1 cellular context compared by ENCODE assay signal in the genomic region with DNA sequence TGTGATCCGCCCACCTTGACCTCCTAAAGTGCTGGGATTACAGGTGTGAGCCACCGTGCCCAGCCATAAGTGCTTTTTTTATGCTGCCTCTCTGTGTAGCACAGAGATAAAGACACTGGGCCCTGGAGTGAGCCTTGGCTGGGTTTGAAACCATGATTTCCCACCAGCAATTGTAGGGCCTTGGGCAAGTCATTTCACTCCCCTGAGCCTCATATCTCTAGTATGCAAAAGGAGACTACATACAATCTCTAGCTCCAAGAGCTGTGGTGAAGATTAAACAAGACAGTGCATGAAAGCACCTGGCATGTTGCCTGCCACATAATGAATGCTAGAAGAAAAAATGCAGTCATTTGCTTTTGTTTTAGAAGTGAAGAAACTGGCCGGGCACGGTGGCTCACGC.
A peak's percentile ranks its signal among the peaks of the same experiment; 100 is the strongest.
TF ChIP-seq lines count a peak whose summit lies in the region.

No MANE protein-coding gene starts in this region.

TF ChIP-seq in K562, 482 proteins besides CTCF, POLR2A, EP300 and RAD21 (continued from another document and continues in another):
- TF ChIP-seq, protein P1, sequence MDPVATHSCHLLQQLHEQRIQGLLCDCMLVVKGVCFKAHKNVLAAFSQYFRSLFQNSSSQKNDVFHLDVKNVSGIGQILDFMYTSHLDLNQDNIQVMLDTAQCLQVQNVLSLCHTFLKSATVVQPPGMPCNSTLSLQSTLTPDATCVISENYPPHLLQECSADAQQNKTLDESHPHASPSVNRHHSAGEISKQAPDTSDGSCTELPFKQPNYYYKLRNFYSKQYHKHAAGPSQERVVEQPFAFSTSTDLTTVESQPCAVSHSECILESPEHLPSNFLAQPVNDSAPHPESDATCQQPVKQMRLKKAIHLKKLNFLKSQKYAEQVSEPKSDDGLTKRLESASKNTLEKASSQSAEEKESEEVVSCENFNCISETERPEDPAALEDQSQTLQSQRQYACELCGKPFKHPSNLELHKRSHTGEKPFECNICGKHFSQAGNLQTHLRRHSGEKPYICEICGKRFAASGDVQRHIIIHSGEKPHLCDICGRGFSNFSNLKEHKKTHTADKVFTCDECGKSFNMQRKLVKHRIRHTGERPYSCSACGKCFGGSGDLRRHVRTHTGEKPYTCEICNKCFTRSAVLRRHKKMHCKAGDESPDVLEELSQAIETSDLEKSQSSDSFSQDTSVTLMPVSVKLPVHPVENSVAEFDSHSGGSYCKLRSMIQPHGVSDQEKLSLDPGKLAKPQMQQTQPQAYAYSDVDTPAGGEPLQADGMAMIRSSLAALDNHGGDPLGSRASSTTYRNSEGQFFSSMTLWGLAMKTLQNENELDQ (CRISPR knock-in tag; IDR thresholded peaks at IDR 0.05; ENCODE audit: borderline replicate concordance) = no peak
- TF ChIP-seq NR2F6 (CRISPR knock-in tag; IDR thresholded peaks at IDR 0.05) (no peak), NFIX (CRISPR knock-in tag; IDR thresholded peaks at IDR 0.05; ENCODE audit: low read depth) (no peak), ARID3B (CRISPR knock-in tag; IDR thresholded peaks at IDR 0.05; ENCODE audit: borderline replicate concordance) (no peak), TRIM28 (IDR thresholded peaks at IDR 0.05) (no peak), PHB2 (IDR thresholded peaks at IDR 0.05; ENCODE audit: low read depth) (no peak), KLF10 (CRISPR knock-in tag; IDR thresholded peaks at IDR 0.05) (no peak), SMARCC2 (IDR thresholded peaks at IDR 0.05; ENCODE audit: low read depth) (no peak), SUPT5H (IDR thresholded peaks at IDR 0.05) (no peak), ZNF551 (CRISPR knock-in tag; IDR thresholded peaks at IDR 0.05) (no peak), TAL1 (IDR thresholded peaks at IDR 0.05) (peak; percentile 59; the same call in 1 of the 2 replicates), SETDB1 (IDR thresholded peaks at IDR 0.05; ENCODE audit: low read length) (no peak), ZNF707 (CRISPR knock-in tag; conservative IDR thresholded peaks at IDR 0.05) (no peak), CBFA2T2 (conservative IDR thresholded peaks at IDR 0.05) (peak; percentile 75), TCF3 (CRISPR knock-in tag; IDR thresholded peaks at IDR 0.05) (peak; percentile 24; the same call in 1 of the 2 replicates), ZFP1 (CRISPR knock-in tag; IDR thresholded peaks at IDR 0.05) (no peak), CBX5 (IDR thresholded peaks at IDR 0.05; ENCODE audit: borderline replicate concordance, low read depth) (no peak), JUNB (CRISPR knock-in tag; conservative IDR thresholded peaks at IDR 0.05) (no peak), YY1 (IDR thresholded peaks at IDR 0.05; ENCODE audit: borderline replicate concordance in 1 of 3, control insufficient read depth in 1 of 3, extremely low read depth in 1 of 3, insufficient read depth in 3 of 3, insufficient read length in 1 of 3, insufficient replicate concordance in 2 of 3, low read depth in 1 of 3, low read length in 2 of 3) (no peak), ZKSCAN8 (CRISPR knock-in tag; IDR thresholded peaks at IDR 0.05) (no peak), SP1 (CRISPR knock-in tag; IDR thresholded peaks at IDR 0.05) (no peak), NFIC (IDR thresholded peaks at IDR 0.05) (peak; percentile 62), ZNF699 (CRISPR knock-in tag; IDR thresholded peaks at IDR 0.05; ENCODE audit: insufficient replicate concordance) (no peak), TCF7L2 (IDR thresholded peaks at IDR 0.05; ENCODE audit: low read depth, low read length) (no peak), SNRNP70 (optimal IDR thresholded peaks at IDR 0.05; ENCODE audit: low read depth, low read length) (no peak), ZNF766 (CRISPR knock-in tag; conservative IDR thresholded peaks at IDR 0.05) (no peak), CEBPZ (IDR thresholded peaks at IDR 0.05; ENCODE audit: borderline replicate concordance, low read depth, low read length) (no peak), TRIM24 (IDR thresholded peaks at IDR 0.05) (0 out of 4 replicates have a peak, but pooled peaks of 1 of the 2 experiments have one; percentile 10), NR2C2 (CRISPR knock-in tag; IDR thresholded peaks at IDR 0.05) (no peak), NR2C2 (tag; IDR thresholded peaks at IDR 0.05) (no peak), MIER1 (IDR thresholded peaks at IDR 0.05; ENCODE audit: low read depth) (no peak), CSDE1 (IDR thresholded peaks at IDR 0.05) (no peak), SP2 (IDR thresholded peaks at IDR 0.05; ENCODE audit: extremely low read depth, low read depth, low read length, poor library complexity, severe bottlenecking) (no peak), MXD1 (CRISPR knock-in tag; IDR thresholded peaks at IDR 0.05; ENCODE audit: borderline replicate concordance, poor library complexity, severe bottlenecking) (no peak)
- TF ChIP-seq, protein P2, sequence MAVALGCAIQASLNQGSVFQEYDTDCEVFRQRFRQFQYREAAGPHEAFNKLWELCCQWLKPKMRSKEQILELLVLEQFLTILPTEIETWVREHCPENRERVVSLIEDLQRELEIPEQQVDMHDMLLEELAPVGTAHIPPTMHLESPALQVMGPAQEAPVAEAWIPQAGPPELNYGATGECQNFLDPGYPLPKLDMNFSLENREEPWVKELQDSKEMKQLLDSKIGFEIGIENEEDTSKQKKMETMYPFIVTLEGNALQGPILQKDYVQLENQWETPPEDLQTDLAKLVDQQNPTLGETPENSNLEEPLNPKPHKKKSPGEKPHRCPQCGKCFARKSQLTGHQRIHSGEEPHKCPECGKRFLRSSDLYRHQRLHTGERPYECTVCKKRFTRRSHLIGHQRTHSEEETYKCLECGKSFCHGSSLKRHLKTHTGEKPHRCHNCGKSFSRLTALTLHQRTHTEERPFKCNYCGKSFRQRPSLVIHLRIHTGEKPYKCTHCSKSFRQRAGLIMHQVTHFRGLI (CRISPR knock-in tag; IDR thresholded peaks at IDR 0.05) = no peak
- TF ChIP-seq, protein P3, sequence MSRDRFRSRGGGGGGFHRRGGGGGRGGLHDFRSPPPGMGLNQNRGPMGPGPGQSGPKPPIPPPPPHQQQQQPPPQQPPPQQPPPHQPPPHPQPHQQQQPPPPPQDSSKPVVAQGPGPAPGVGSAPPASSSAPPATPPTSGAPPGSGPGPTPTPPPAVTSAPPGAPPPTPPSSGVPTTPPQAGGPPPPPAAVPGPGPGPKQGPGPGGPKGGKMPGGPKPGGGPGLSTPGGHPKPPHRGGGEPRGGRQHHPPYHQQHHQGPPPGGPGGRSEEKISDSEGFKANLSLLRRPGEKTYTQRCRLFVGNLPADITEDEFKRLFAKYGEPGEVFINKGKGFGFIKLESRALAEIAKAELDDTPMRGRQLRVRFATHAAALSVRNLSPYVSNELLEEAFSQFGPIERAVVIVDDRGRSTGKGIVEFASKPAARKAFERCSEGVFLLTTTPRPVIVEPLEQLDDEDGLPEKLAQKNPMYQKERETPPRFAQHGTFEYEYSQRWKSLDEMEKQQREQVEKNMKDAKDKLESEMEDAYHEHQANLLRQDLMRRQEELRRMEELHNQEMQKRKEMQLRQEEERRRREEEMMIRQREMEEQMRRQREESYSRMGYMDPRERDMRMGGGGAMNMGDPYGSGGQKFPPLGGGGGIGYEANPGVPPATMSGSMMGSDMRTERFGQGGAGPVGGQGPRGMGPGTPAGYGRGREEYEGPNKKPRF (IDR thresholded peaks at IDR 0.05; ENCODE audit: low read depth, low read length) = no peak
- TF ChIP-seq, protein P4, sequence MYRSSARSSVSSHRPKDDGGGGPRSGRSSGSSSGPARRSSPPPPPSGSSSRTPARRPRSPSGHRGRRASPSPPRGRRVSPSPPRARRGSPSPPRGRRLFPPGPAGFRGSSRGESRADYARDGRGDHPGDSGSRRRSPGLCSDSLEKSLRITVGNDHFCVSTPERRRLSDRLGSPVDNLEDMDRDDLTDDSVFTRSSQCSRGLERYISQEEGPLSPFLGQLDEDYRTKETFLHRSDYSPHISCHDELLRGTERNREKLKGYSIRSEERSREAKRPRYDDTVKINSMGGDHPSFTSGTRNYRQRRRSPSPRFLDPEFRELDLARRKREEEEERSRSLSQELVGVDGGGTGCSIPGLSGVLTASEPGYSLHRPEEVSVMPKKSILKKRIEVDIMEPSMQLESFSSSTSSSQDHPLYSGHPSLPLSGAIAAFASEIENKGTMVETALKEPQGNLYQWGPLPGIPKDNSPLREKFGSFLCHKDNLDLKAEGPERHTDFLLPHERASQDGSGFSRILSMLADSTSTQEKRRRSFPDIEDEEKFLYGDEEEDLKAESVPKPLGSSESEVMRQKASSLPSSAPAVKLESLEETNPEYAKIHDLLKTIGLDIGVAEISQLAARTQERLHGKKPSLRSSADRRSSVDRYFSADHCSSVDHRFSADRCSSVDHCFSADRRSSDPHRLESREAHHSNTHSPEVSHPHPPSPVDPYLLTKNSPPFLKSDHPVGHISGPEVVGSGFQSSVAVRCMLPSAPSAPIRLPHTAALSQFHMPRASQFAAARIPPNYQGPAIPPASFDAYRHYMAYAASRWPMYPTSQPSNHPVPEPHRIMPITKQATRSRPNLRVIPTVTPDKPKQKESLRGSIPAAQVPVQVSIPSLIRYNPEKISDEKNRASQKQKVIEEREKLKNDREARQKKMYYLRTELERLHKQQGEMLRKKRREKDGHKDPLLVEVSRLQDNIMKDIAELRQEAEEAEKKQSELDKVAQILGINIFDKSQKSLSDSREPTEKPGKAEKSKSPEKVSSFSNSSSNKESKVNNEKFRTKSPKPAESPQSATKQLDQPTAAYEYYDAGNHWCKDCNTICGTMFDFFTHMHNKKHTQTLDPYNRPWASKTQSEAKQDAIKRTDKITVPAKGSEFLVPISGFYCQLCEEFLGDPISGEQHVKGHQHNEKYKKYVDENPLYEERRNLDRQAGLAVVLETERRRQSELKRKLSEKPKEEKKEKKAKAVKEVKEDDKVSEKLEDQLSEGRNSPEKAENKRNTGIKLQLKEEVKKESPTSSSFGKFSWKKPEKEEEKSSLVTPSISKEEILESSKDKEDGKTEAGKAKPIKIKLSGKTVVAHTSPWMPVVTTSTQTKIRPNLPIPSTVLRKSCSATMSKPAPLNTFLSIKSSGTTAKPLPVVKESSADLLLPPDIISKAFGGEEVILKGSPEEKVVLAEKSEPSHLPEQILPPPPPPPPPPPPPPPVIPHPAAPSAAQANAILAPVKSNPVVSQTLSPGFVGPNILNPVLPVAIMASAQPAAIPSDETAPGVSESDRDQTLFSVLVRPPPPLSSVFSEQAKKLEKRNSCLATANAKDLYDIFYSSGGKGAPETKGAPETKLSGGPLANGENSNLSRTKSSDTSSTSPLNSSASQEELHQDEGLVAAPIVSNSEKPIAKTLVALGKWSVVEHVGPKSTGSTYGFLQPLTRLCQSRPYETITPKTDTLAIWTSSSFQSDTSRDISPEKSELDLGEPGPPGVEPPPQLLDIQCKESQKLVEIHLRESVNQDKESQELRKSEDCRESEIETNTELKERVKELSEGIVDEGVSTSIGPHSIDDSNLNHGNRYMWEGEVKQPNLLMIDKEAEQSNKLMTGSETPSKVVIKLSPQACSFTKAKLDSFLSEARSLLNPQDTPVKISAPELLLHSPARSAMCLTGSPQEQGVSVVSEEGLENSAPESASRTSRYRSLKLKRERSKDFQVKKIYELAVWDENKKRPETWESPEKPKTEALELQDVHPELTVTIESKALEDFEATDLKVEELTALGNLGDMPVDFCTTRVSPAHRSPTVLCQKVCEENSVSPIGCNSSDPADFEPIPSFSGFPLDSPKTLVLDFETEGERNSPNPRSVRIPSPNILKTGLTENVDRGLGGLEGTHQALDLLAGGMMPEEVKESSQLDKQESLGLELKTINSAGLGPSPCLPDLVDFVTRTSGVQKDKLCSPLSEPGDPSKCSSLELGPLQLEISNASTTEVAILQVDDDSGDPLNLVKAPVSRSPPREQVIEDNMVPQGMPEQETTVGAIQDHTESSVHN (IDR thresholded peaks at IDR 0.05; ENCODE audit: borderline replicate concordance in 1 of 2, low read depth in 1 of 2) = no peak
- TF ChIP-seq, protein P5, sequence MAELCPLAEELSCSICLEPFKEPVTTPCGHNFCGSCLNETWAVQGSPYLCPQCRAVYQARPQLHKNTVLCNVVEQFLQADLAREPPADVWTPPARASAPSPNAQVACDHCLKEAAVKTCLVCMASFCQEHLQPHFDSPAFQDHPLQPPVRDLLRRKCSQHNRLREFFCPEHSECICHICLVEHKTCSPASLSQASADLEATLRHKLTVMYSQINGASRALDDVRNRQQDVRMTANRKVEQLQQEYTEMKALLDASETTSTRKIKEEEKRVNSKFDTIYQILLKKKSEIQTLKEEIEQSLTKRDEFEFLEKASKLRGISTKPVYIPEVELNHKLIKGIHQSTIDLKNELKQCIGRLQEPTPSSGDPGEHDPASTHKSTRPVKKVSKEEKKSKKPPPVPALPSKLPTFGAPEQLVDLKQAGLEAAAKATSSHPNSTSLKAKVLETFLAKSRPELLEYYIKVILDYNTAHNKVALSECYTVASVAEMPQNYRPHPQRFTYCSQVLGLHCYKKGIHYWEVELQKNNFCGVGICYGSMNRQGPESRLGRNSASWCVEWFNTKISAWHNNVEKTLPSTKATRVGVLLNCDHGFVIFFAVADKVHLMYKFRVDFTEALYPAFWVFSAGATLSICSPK (IDR thresholded peaks at IDR 0.05; ENCODE audit: borderline replicate concordance) = no peak
